Comparison of ENCODE assay signal across 8 cellular contexts in the genomic region with DNA sequence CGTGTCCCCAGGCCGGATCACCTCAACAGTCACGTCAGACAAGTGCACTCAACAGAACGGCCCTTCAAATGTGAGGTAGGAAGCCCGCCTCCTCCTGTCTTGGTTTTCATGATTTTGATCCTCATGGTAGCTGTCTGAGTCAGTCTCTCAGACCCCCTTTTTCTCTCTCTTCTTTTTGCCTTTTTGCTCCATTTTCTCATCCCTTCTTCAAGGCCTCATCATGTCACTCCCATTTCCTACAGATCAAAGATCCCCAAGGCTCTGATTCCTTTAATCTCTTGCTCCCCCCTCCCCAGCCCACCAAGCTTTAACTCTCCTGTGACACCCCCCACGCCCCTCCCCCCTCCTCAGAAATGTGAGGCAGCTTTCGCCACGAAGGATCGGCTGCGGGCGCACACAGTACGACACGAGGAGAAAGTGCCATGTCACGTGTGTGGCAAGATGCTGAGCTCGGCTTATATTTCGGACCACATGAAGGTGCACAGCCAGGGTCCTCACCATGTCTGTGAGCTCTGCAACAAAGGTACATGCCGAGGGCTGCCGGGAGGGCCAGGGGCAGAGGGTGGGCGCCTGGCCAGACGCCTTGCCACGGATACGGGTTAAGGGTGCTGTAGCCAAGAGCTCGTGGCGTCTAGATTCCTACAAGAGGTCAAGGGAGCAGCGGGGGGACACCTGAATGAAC. TPM values are rescaled to one million over a fixed set of nuclear protein-coding genes. Genes with fewer than 3 reads are reported as not detected.
A peak's percentile ranks its signal among the peaks of the same experiment; 100 is the strongest.
DNase-seq lines count a peak whose midpoint lies in the region; ATAC-seq, FAIRE-seq and TF ChIP-seq lines count a peak whose summit lies in the region.

No MANE protein-coding gene starts in this region.

- peaks cover 60% of the 10 kb centered on the region for H3K4me1 Mint-ChIP-seq in osteocyte (ENCODE audit: unreplicated experiment)

- no peak for DNase-seq in GM12865 (ENCODE audit: low read depth)
- DNase-seq in SJSA1 (ENCODE audit: low read depth in 1 of 2, low spot score in 2 of 2) = no peak
- no peak for DNase-seq in H1 (ENCODE audit: low read depth in 1 of 2, low spot score in 2 of 2)
- DNase-seq in osteocyte (ENCODE audit: extremely low spot score, unreplicated experiment) = no peak
- no peak for DNase-seq in middle frontal gyrus (ENCODE audit: extremely low spot score, low spot score)
- no peak for DNase-seq in C1 segment of cervical spinal cord (lab: John Stamatoyannopoulos, UW)
- no peak for DNase-seq in DMS153 treated with DMSO at 0.1 percent for 48 hours (lab: John Stamatoyannopoulos, UW; ENCODE audit: unreplicated experiment)

- peak overlapping the region in 3 of 4 experiments; percentile 48 to 53 (median 51); a peak in 6 of 7 replicates for H3K9ac ChIP-seq in H1 (replicated peaks in 1 of 4; ENCODE audit: extremely low read depth in 1 of 4, low read depth in 3 of 4, low read length in 3 of 4)

- H3K4me3 Mint-ChIP-seq in osteocyte (ENCODE audit: unreplicated experiment) = peak overlapping the region; percentile 83

- peak overlapping the region; percentile 55 for H4K5ac ChIP-seq in H1 (ENCODE audit: insufficient read length, low read depth, low read length)

- H2BK15ac ChIP-seq in H1 (ENCODE audit: low read length) = no peak overlapping the region

- peaks cover 63% of the 10 kb centered on the region for H3K4me1 ChIP-seq in SJSA1 (replicated peaks)
- H3K4me1 ChIP-seq in H1 (replicated peaks in 1 of 4; ENCODE audit: control insufficient read depth in 3 of 4, insufficient read depth in 4 of 4, low read length in 3 of 4) = peaks cover 0 to 47% (median 34%) of the 10 kb centered on the region in 4 experiments; a peak in 6 of 7 replicates

- peak overlapping the region; percentile 55; the same call in 1 of the 2 replicates for H3K18ac ChIP-seq in H1 (ENCODE audit: extremely low read depth, low read length)

- H4K91ac ChIP-seq in H1 (replicated peaks; ENCODE audit: insufficient read length, low read length) = no peak overlapping the region

- no peak overlapping the region; the same call in 1 of the 2 replicates for H4K8ac ChIP-seq in H1 (ENCODE audit: extremely low read depth, insufficient read depth, low read length)

- peak overlapping the region; percentile 92 for H3K27ac Mint-ChIP-seq in osteocyte (ENCODE audit: unreplicated experiment)

- TF ChIP-seq POLR2A in H1 (IDR thresholded peaks at IDR 0.05; ENCODE audit: control extremely low read depth in 1 of 2, low read depth in 2 of 2, low read length in 2 of 2) = no peak

- H3K79me2 ChIP-seq in H1 (ENCODE audit: control insufficient read depth in 1 of 2, insufficient read depth in 2 of 2, low read length in 2 of 2) = peaks cover 7 to 29% of the 10 kb centered on the region in 2 experiments

- no peaks in the 10 kb centered on the region for H3K9me3 ChIP-seq in SJSA1 (replicated peaks)
- no peaks in the 10 kb centered on the region for H3K9me3 ChIP-seq in H1 (ENCODE audit: insufficient read depth in 2 of 2, low read depth in 1 of 2, low read length in 1 of 2)

- peaks cover 15 to 21% of the 10 kb centered on the region in 2 experiments for H4K20me1 ChIP-seq in H1 (replicated peaks in 1 of 2; ENCODE audit: control insufficient read depth in 1 of 2, insufficient read depth in 2 of 2, low read length in 2 of 2)

- peaks cover 24% of the 10 kb centered on the region for H3K23me2 ChIP-seq in H1 (ENCODE audit: low read depth, low read length)

- no peaks in the 10 kb centered on the region for H3K9me3 Mint-ChIP-seq in osteocyte (ENCODE audit: unreplicated experiment)

- no peak for FAIRE-seq in H1 (lab: Jason Lieb, UNC)

- H3K4me3 ChIP-seq in GM12865 (ENCODE audit: low read depth, low read length) = peak overlapping the region; percentile 70
- peak overlapping the region; percentile 58 for H3K4me3 ChIP-seq in SJSA1
- H3K4me3 ChIP-seq in H1 (ENCODE audit: extremely low read depth in 1 of 4, insufficient read depth in 2 of 4, low read depth in 3 of 4, low read length in 4 of 4) = peak overlapping the region; percentile 54 to 85 (median 69)

- peaks cover 57% of the 10 kb centered on the region for H3K36me3 ChIP-seq in SJSA1
- peaks cover 6 to 35% (median 11%) of the 10 kb centered on the region in 4 experiments for H3K36me3 ChIP-seq in H1 (ENCODE audit: control insufficient read depth in 2 of 4, insufficient read depth in 4 of 4, low read length in 3 of 4)

- no peak for TF ChIP-seq CTCF in GM12865 (IDR thresholded peaks at IDR 0.05; ENCODE audit: insufficient read depth, low read depth, low read length, missing control alignments)
- TF ChIP-seq CTCF in H1 (IDR thresholded peaks at IDR 0.05; ENCODE audit: control extremely low read depth in 1 of 3, insufficient read depth in 1 of 3, low read depth in 1 of 3, low read length in 3 of 3) = no peak
- no peak for TF ChIP-seq CTCF in osteocyte (IDR thresholded peaks at IDR 0.05)

- H3K23ac ChIP-seq in H1 (ENCODE audit: insufficient read length) = no peak overlapping the region

- no peak overlapping the region for H3K14ac ChIP-seq in H1 (ENCODE audit: insufficient read length)

- no peak overlapping the region for H2BK12ac ChIP-seq in H1 (ENCODE audit: low read depth, low read length)

- H2BK5ac ChIP-seq in H1 (ENCODE audit: low read depth, low read length) = peak overlapping the region; percentile 92

- TF ChIP-seq RAD21 in H1 (IDR thresholded peaks at IDR 0.05 in 1 of 2, conservative IDR thresholded peaks at IDR 0.05 in 1 of 2; ENCODE audit: low read depth in 2 of 2, low read length in 2 of 2) = no peak

- no peak overlapping the region for H2BK20ac ChIP-seq in H1 (ENCODE audit: low read length)

- H3K36me3 Mint-ChIP-seq in osteocyte (ENCODE audit: unreplicated experiment) = peaks cover 4% of the 10 kb centered on the region

- H3K56ac ChIP-seq in H1 (replicated peaks; ENCODE audit: insufficient read length, low read depth, low read length) = no peak overlapping the region

- no peak overlapping the region for H2AFZ ChIP-seq in H1 (ENCODE audit: low read length)

- CTCF ChIA-PET in H1 (lab: Charles Lee; ENCODE audit: partially characterized antibody) = interaction anchor here (0.5 to 4.4 kb wide), 15 partner anchors 10 to 250 kb away, joined by 3 to 30 read pairs (median 3); a partner anchor contains a TSS

- no peak overlapping the region for H2AK5ac ChIP-seq in H1 (ENCODE audit: low read depth, low read length)

- H3K27ac ChIP-seq in SJSA1 (peak overlapping the region; percentile 20), H1 (ENCODE audit: low read depth, low read length) (no peak overlapping the region)

- H3K4me2 ChIP-seq in H1 (ENCODE audit: insufficient read depth in 1 of 2, low read depth in 2 of 2, low read length in 2 of 2) = peak overlapping the region; percentile 91 to 95

- H3K27me3 ChIP-seq in SJSA1 (replicated peaks) (no peaks in the 10 kb centered on the region), H1 (replicated peaks in 1 of 4; ENCODE audit: control insufficient read depth in 3 of 4, extremely low read depth in 1 of 4, insufficient read depth in 3 of 4, low read length in 3 of 4) (no peaks in the 10 kb centered on the region)

- no peak overlapping the region for H2BK120ac ChIP-seq in H1 (replicated peaks; ENCODE audit: low read depth, low read length)

- no peaks in the 10 kb centered on the region for H3K27me3 Mint-ChIP-seq in osteocyte (ENCODE audit: unreplicated experiment)

- POLR2A ChIA-PET in H1 (lab: Charles Lee; ENCODE audit: partially characterized antibody) = interaction anchor here (0.6 to 3.9 kb wide), 34 partner anchors 9 to 286 kb away, joined by 3 to 41 read pairs (median 5); a partner anchor contains a TSS

- no peaks in the 10 kb centered on the region for H3K79me1 ChIP-seq in H1 (ENCODE audit: low read depth, low read length)

- H3K4ac ChIP-seq in H1 (replicated peaks; ENCODE audit: insufficient read length, low read depth, low read length) = no peak overlapping the region

- WGBS in H1 (ENCODE audit: extremely low coverage in 1 of 2, insufficient coverage in 1 of 2, insufficient read length in 1 of 2, insufficient replicate concordance in 2 of 2, low coverage in 1 of 2, low lambda C conversion rate in 2 of 2, missing lambda C conversion rate in 1 of 2), 2 experiments = 74% methylated on average over 23 of the region's 25 CpGs; no CpG with 5 or more reads in 1 of the 2 experiments

- no peak for ATAC-seq in HG02798 (IDR thresholded peaks at IDR 0.05; ENCODE audit: poor library complexity, unreplicated experiment)

- TF ChIP-seq EP300 in H1 (IDR thresholded peaks at IDR 0.05; ENCODE audit: borderline replicate concordance in 1 of 2, low read depth in 2 of 2, low read length in 2 of 2) = no peak

RNA-seq across cellular contexts. Expression of a gene that starts 2.0 kb away (rescaled TPM):
- total RNA-seq in SJSA1 (2014; rRNA removed; shearing (Covaris generic)) = 237 and 331 TPM in 2 replicates
- 376 and 380 TPM in 2 replicates for total RNA-seq in H1 (2021; fragmentation: NEBNext Ultra II Directional; extraction: Animal tissue kit (Norgen Biotek cat#: 25700))
- 219 and 357 TPM in 2 replicates for polyA plus RNA-seq in H1 (2011; rRNA removed)
- polyA plus RNA-seq in H1 (2011; cell fraction: cytosol; rRNA removed) = 226 TPM
- polyA plus RNA-seq in H1 (2011; cell fraction: nucleus; rRNA removed) = 465 TPM
- 359 to 553 TPM (median 440 TPM) in 4 replicates for polyA plus RNA-seq in H1 (2012, experiment 1 of 2)
- 327 TPM for polyA plus RNA-seq in H1 (2012, experiment 2 of 2)
- polyA plus RNA-seq in H1 (2013, experiment 1 of 2) = 126 TPM
- 116 TPM for polyA plus RNA-seq in H1 (2013, experiment 2 of 2)
- polyA minus RNA-seq in H1 (2011; rRNA and poly(A)+ RNA removed) = 294 and 426 TPM in 2 replicates
- polyA minus RNA-seq in H1 (2011; cell fraction: cytosol; rRNA and poly(A)+ RNA removed) = 315 TPM
- 159 TPM for polyA minus RNA-seq in H1 (2011; cell fraction: nucleus; rRNA and poly(A)+ RNA removed)
- 304 and 305 TPM in 2 replicates for total RNA-seq in osteocyte

RNA-seq across cellular contexts. Expression of a gene that starts 3.6 kb away (rescaled TPM):
- total RNA-seq in SJSA1 (2014; rRNA removed; shearing (Covaris generic)) = 0.11 TPM in 1 of 2 replicates, not detected in the other
- 12.8 and 16.6 TPM in 2 replicates for total RNA-seq in H1 (2021; fragmentation: NEBNext Ultra II Directional; extraction: Animal tissue kit (Norgen Biotek cat#: 25700))
- 32.6 and 49.7 TPM in 2 replicates for polyA plus RNA-seq in H1 (2011; rRNA removed)
- polyA plus RNA-seq in H1 (2011; cell fraction: cytosol; rRNA removed) = 36.1 TPM
- polyA plus RNA-seq in H1 (2011; cell fraction: nucleus; rRNA removed) = 233 TPM
- 25.4 to 32.2 TPM (median 26.8 TPM) in 4 replicates for polyA plus RNA-seq in H1 (2012, experiment 1 of 2)
- 12.5 TPM for polyA plus RNA-seq in H1 (2012, experiment 2 of 2)
- 16.5 TPM for polyA plus RNA-seq in H1 (2013, experiment 1 of 2)
- 13.8 TPM for polyA plus RNA-seq in H1 (2013, experiment 2 of 2)
- 4.5 and 8.5 TPM in 2 replicates for polyA minus RNA-seq in H1 (2011; rRNA and poly(A)+ RNA removed)
- 5.9 TPM for polyA minus RNA-seq in H1 (2011; cell fraction: cytosol; rRNA and poly(A)+ RNA removed)
- polyA minus RNA-seq in H1 (2011; cell fraction: nucleus; rRNA and poly(A)+ RNA removed) = 29.9 TPM
- total RNA-seq in osteocyte = 8.8 and 13.4 TPM in 2 replicates

RNA-seq across cellular contexts. Expression of a gene that starts 7.6 kb away (rescaled TPM):
- total RNA-seq in SJSA1 (2014; rRNA removed; shearing (Covaris generic)) = 39.3 and 66.0 TPM in 2 replicates
- total RNA-seq in H1 (2021; fragmentation: NEBNext Ultra II Directional; extraction: Animal tissue kit (Norgen Biotek cat#: 25700)) = 56.4 and 56.6 TPM in 2 replicates
- polyA plus RNA-seq in H1 (2011; rRNA removed) = 35.4 and 53.5 TPM in 2 replicates
- 61.5 TPM for polyA plus RNA-seq in H1 (2011; cell fraction: cytosol; rRNA removed)
- polyA plus RNA-seq in H1 (2011; cell fraction: nucleus; rRNA removed) = 143 TPM
- 53.2 to 67.0 TPM (median 62.3 TPM) in 4 replicates for polyA plus RNA-seq in H1 (2012, experiment 1 of 2)
- polyA plus RNA-seq in H1 (2012, experiment 2 of 2) = 60.2 TPM
- polyA plus RNA-seq in H1 (2013, experiment 1 of 2) = 43.2 TPM
- polyA plus RNA-seq in H1 (2013, experiment 2 of 2) = 44.5 TPM
- polyA minus RNA-seq in H1 (2011; rRNA and poly(A)+ RNA removed) = 5.8 and 8.3 TPM in 2 replicates
- 19.6 TPM for polyA minus RNA-seq in H1 (2011; cell fraction: cytosol; rRNA and poly(A)+ RNA removed)
- polyA minus RNA-seq in H1 (2011; cell fraction: nucleus; rRNA and poly(A)+ RNA removed) = 30.1 TPM
- total RNA-seq in osteocyte = 26.4 and 29.1 TPM in 2 replicates

RNA-seq across cellular contexts. Expression of a gene that starts 11.9 kb away (rescaled TPM):
- 138 and 149 TPM in 2 replicates for total RNA-seq in SJSA1 (2014; rRNA removed; shearing (Covaris generic))
- 1.9 and 2.9 TPM in 2 replicates for total RNA-seq in H1 (2021; fragmentation: NEBNext Ultra II Directional; extraction: Animal tissue kit (Norgen Biotek cat#: 25700))
- 1.9 and 4.3 TPM in 2 replicates for polyA plus RNA-seq in H1 (2011; rRNA removed)
- 4.8 TPM for polyA plus RNA-seq in H1 (2011; cell fraction: cytosol; rRNA removed)
- polyA plus RNA-seq in H1 (2011; cell fraction: nucleus; rRNA removed) = 18.5 TPM
- polyA plus RNA-seq in H1 (2012, experiment 1 of 2) = 2.4 to 5.6 TPM (median 3.9 TPM) in 4 replicates
- polyA plus RNA-seq in H1 (2012, experiment 2 of 2) = 1.9 TPM
- polyA plus RNA-seq in H1 (2013, experiment 1 of 2) = 1.4 TPM
- 1.6 TPM for polyA plus RNA-seq in H1 (2013, experiment 2 of 2)
- polyA minus RNA-seq in H1 (2011; rRNA and poly(A)+ RNA removed) = 6.9 and 15.2 TPM in 2 replicates
- polyA minus RNA-seq in H1 (2011; cell fraction: cytosol; rRNA and poly(A)+ RNA removed) = 4.5 TPM
- 3.7 TPM for polyA minus RNA-seq in H1 (2011; cell fraction: nucleus; rRNA and poly(A)+ RNA removed)
- total RNA-seq in osteocyte = 150 and 157 TPM in 2 replicates

RNA-seq across cellular contexts. Expression of a gene that starts 17.8 kb away (rescaled TPM):
- 95.3 and 137 TPM in 2 replicates for total RNA-seq in SJSA1 (2014; rRNA removed; shearing (Covaris generic))
- total RNA-seq in H1 (2021; fragmentation: NEBNext Ultra II Directional; extraction: Animal tissue kit (Norgen Biotek cat#: 25700)) = 142 and 145 TPM in 2 replicates
- 139 and 161 TPM in 2 replicates for polyA plus RNA-seq in H1 (2011; rRNA removed)
- 178 TPM for polyA plus RNA-seq in H1 (2011; cell fraction: cytosol; rRNA removed)
- polyA plus RNA-seq in H1 (2011; cell fraction: nucleus; rRNA removed) = 343 TPM
- polyA plus RNA-seq in H1 (2012, experiment 1 of 2) = 136 to 146 TPM (median 138 TPM) in 4 replicates
- polyA plus RNA-seq in H1 (2012, experiment 2 of 2) = 121 TPM
- polyA plus RNA-seq in H1 (2013, experiment 1 of 2) = 91.3 TPM
- polyA plus RNA-seq in H1 (2013, experiment 2 of 2) = 83.2 TPM
- 234 and 269 TPM in 2 replicates for polyA minus RNA-seq in H1 (2011; rRNA and poly(A)+ RNA removed)
- 97.8 TPM for polyA minus RNA-seq in H1 (2011; cell fraction: cytosol; rRNA and poly(A)+ RNA removed)
- 174 TPM for polyA minus RNA-seq in H1 (2011; cell fraction: nucleus; rRNA and poly(A)+ RNA removed)
- total RNA-seq in osteocyte = 20.0 and 23.0 TPM in 2 replicates
